In the genomic region with DNA sequence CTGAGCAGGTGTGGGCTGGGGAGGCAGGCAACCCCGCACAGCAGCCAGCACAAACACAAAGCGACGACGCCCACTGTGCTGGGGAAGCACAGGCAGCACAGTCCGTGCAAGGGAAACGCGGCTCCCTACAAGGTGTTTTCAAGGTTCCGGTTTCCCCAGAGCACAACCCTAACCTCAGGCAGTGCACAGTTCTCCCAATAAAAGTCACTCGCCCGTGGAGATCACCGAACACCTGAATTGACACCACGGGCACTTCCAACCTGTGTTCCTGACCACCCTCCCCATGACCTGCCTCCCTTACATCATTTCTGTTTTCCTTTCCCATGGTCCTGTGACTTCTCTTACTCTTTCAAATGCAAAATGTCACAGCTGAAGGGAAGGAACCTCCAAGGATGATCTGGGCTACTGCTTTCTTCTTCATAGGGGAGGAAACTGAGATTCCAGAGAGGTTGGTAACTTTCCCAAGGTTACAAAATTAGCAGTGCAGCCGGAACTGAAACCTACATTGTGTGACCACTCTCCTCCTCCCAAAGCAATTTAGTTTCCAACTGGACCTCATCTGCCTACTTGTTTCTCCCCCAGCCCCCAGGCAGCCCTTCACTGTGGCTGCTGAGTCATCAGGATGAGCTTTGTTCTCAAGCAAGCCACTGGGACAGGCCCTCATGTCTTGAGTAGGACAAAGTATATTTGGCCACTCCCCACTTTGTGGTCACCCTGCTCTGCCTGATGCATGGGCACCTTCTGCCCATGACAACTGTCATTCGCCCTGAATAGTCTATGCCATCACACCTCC, we compare ENCODE assay signal across 8 cellular contexts.
A peak's percentile ranks its signal among the peaks of the same experiment; 100 is the strongest.
DNase-seq lines count a peak whose midpoint lies in the region; ATAC-seq and TF ChIP-seq lines count a peak whose summit lies in the region.

No MANE protein-coding gene starts in this region.

- H3K27me3 ChIP-seq in CD4-positive, alpha-beta T cell (ENCODE audit: control insufficient read depth, insufficient read depth, low read length) = no peaks in the 10 kb centered on the region
- no peaks in the 10 kb centered on the region for H3K27me3 ChIP-seq in GM23248 (replicated peaks; ENCODE audit: insufficient read depth)
- no peaks in the 10 kb centered on the region for H3K27me3 ChIP-seq in esophagus muscularis mucosa
- no peaks in the 10 kb centered on the region for H3K27me3 ChIP-seq in upper lobe of right lung
- H3K27me3 ChIP-seq in heart left ventricle = no peaks in the 10 kb centered on the region

- no peak overlapping the region for H3K4me3 Mint-ChIP-seq in CD4-positive, alpha-beta T cell

- ATAC-seq in CD4-positive, alpha-beta T cell (ENCODE audit: poor library complexity) = no peak
- ATAC-seq in upper lobe of right lung (peak; percentile 72), heart left ventricle (no peak)

- H3K27me3 Mint-ChIP-seq in CD4-positive, alpha-beta T cell = no peaks in the 10 kb centered on the region

- WGBS in GM23248 (ENCODE audit: low coverage in 1 of 2, low lambda C conversion rate in 2 of 2, missing lambda C conversion rate in 2 of 2), 2 experiments = 81 to 82% methylated on average over 13 to 14 of the region's 14 CpGs
- 75% methylated on average over 14 of the region's 14 CpGs for WGBS in esophagus muscularis mucosa
- 80 to 88% (median 82%) methylated on average over 14 of the region's 14 CpGs for WGBS in heart left ventricle, 4 donors

- DNase-seq in CD4-positive, alpha-beta T cell = no peak
- peak; percentile 74 for DNase-seq in GM23248
- peak; percentile 30 to 43 for DNase-seq in NOMO-1 (lab: John Stamatoyannopoulos, UW; ENCODE audit: unreplicated experiment in 2 of 2)
- DNase-seq in esophagus muscularis mucosa (ENCODE audit: extremely low spot score) = peak; percentile 88
- DNase-seq in upper lobe of right lung = no peak
- DNase-seq in heart left ventricle = no peak
- DNase-seq in cerebellum (ENCODE audit: low spot score) = no peak
- no peak for DNase-seq in effector CD4-positive, alpha-beta T cell

- H3K27ac Mint-ChIP-seq in CD4-positive, alpha-beta T cell = peak overlapping the region; percentile 28

- no peaks in the 10 kb centered on the region for H3K9me2 ChIP-seq in GM23248 (ENCODE audit: insufficient read depth)

- no peaks in the 10 kb centered on the region for H3K9me3 ChIP-seq in CD4-positive, alpha-beta T cell (ENCODE audit: control insufficient read depth, low read length)
- H3K9me3 ChIP-seq in GM23248 (ENCODE audit: low read depth) (no peaks in the 10 kb centered on the region), esophagus muscularis mucosa (no peaks in the 10 kb centered on the region), upper lobe of right lung (no peaks in the 10 kb centered on the region), heart left ventricle (peaks cover 0 to 4% (median 0%) of the 10 kb centered on the region in 12 donors)

- intact Hi-C loops in CD4-positive, alpha-beta T cell (cut with DNase I, micrococcal nuclease) = no loop called here
- intact Hi-C loops in esophagus muscularis mucosa (cut with DNase I) (no loop called here), upper lobe of right lung (cut with DNase I) (no loop called here), heart left ventricle (cut with DNase I) (no loop called here)

- POLR2A ChIA-PET in CD4-positive, alpha-beta T cell (lab: Charles Lee) = no interaction called here

- H3K4me1 Mint-ChIP-seq in CD4-positive, alpha-beta T cell (ENCODE audit: low read depth) = peaks cover 18% of the 10 kb centered on the region

- TF ChIP-seq CTCF in CD4-positive, alpha-beta T cell (IDR thresholded peaks at IDR 0.05) = no peak
- TF ChIP-seq CTCF in esophagus muscularis mucosa (IDR thresholded peaks at IDR 0.05) (no peak), upper lobe of right lung (IDR thresholded peaks at IDR 0.05) (no peak), heart left ventricle (IDR thresholded peaks at IDR 0.05) (no peak)

- H3K4me3 ChIP-seq in GM23248 (no peak overlapping the region), esophagus muscularis mucosa (no peak overlapping the region), upper lobe of right lung (no peak overlapping the region), heart left ventricle (no peak overlapping the region)

- CTCF ChIA-PET in CD4-positive, alpha-beta T cell (lab: Charles Lee) = interaction anchor here (1.1 kb wide), 1 partner anchor 28 kb away, joined by 3 read pairs; no protein-coding TSS in a partner anchor

- H2AFZ ChIP-seq in GM23248 = no peak overlapping the region

- in situ Hi-C loops in GM23248 (cut with MboI) = no loop called here

- no peak overlapping the region for H3K4me2 ChIP-seq in GM23248 (ENCODE audit: unreplicated experiment)

- H3F3A ChIP-seq in GM23248 (ENCODE audit: insufficient read depth) = peaks cover 33% of the 10 kb centered on the region; the same call in 1 of the 2 replicates

- H4K20me1 ChIP-seq in GM23248 (ENCODE audit: insufficient read depth) = no peaks in the 10 kb centered on the region; the same call in 1 of the 2 replicates

- peaks cover 39% of the 10 kb centered on the region for H3K79me2 ChIP-seq in GM23248 (ENCODE audit: insufficient read depth)

- no peaks in the 10 kb centered on the region for H3K36me3 ChIP-seq in GM23248 (ENCODE audit: low read depth)
- H3K36me3 ChIP-seq in esophagus muscularis mucosa = peaks cover 0 to 11% (median 3%) of the 10 kb centered on the region in 4 donors
- H3K36me3 ChIP-seq in upper lobe of right lung = no peaks in the 10 kb centered on the region
- peaks cover 0 to 2% (median 0%) of the 10 kb centered on the region in 9 donors for H3K36me3 ChIP-seq in heart left ventricle

- H3K36me3 Mint-ChIP-seq in CD4-positive, alpha-beta T cell (ENCODE audit: low read depth) = peaks cover 22% of the 10 kb centered on the region

- no peaks in the 10 kb centered on the region for H3K9me3 Mint-ChIP-seq in CD4-positive, alpha-beta T cell

- H3K9ac ChIP-seq in GM23248 = no peak overlapping the region

- TF ChIP-seq EP300 in esophagus muscularis mucosa (IDR thresholded peaks at IDR 0.05) = no peak

- TF ChIP-seq POLR2A in esophagus muscularis mucosa (IDR thresholded peaks at IDR 0.05; ENCODE audit: low read depth) (no peak), heart left ventricle (IDR thresholded peaks at IDR 0.05) (no peak)

- H3K4me1 ChIP-seq in GM23248 (ENCODE audit: insufficient read depth) (peaks cover 28% of the 10 kb centered on the region), esophagus muscularis mucosa (peaks cover 0 to 6% (median 3%) of the 10 kb centered on the region in 4 donors), upper lobe of right lung (no peaks in the 10 kb centered on the region), heart left ventricle (peaks cover 0 to 12% (median 0%) of the 10 kb centered on the region in 12 donors)

- H3K27ac ChIP-seq in CD4-positive, alpha-beta T cell (ENCODE audit: low read depth, low read length) = no peak overlapping the region
- peak overlapping the region; percentile 20; the same call in 1 of the 2 replicates for H3K27ac ChIP-seq in GM23248
- no peak overlapping the region for H3K27ac ChIP-seq in esophagus muscularis mucosa (replicated peaks in 1 of 4)
- no peak overlapping the region for H3K27ac ChIP-seq in upper lobe of right lung
- H3K27ac ChIP-seq in heart left ventricle = no peak overlapping the region

Comparison
In these comparisons a context has a peak if more than half of its experiments do, and no peak if none do; other contexts are left out.
1. DNase-seq: peak in GM23248 (single experiment), NOMO-1 (2 of 2) and esophagus muscularis mucosa (single experiment); none in CD4-positive, alpha-beta T cell (0 of 10), upper lobe of right lung (single experiment), heart left ventricle (0 of 5), cerebellum (single experiment) and effector CD4-positive, alpha-beta T cell (single experiment).